Comparison of ENCODE assay signal across 34 cellular contexts in genomic region chr4:40223343-40223742, GRCh38. TPM values are rescaled to one million over a fixed set of nuclear protein-coding genes. Genes with fewer than 3 reads are reported as not detected.
A peak's percentile ranks its signal among the peaks of the same experiment; 100 is the strongest.
DNase-seq lines count a peak whose midpoint lies in the region; ATAC-seq and TF ChIP-seq lines count a peak whose summit lies in the region.
"Had no signal": no experiment of that assay in that cellular context is flagged by ENCODE, and none has a peak within 500 bp of the region (broad histone marks: within the 10 kb centered on the region; RNA-seq: fewer than 3 reads in every experiment).

No MANE protein-coding gene starts in this region.

- no peak for TF ChIP-seq CTCF in OCI-LY1 (IDR thresholded peaks at IDR 0.05; ENCODE audit: low read length)

- H3K4me3 Mint-ChIP-seq in activated naive CD4-positive, alpha-beta T cell treated with anti-CD3 and anti-CD28 coated beads for 36 hours: no peak overlapping the region
- H3K4me3 Mint-ChIP-seq in activated naive CD8-positive, alpha-beta T cell treated with anti-CD3 and anti-CD28 coated beads, Interleukin-2, amount 10 ng/mL, durations not matched to agents 7 days and 5 days: peak overlapping the region; percentile 70
- H3K4me3 Mint-ChIP-seq: H9 had no signal

- H2AFZ ChIP-seq in OCI-LY1 (ENCODE audit: low read length): no peak overlapping the region

- peaks cover 89% of the 10 kb centered on the region for H3K36me3 ChIP-seq in OCI-LY1 (ENCODE audit: insufficient read depth, low read length)
- H3K36me3 ChIP-seq: cardiac muscle cell, esophagus squamous epithelium, sigmoid colon, thoracic aorta had no signal

- no peaks in the 10 kb centered on the region for H3K9me2 ChIP-seq in OCI-LY1 (ENCODE audit: low read depth, low read length)

- intact Hi-C loops in activated naive CD4-positive, alpha-beta T cell treated with anti-CD3 and anti-CD28 coated beads for 36 hours (cut with micrococcal nuclease): no loop called here

- no peak for DNase-seq in activated naive CD4-positive, alpha-beta T cell treated with anti-CD3 and anti-CD28 coated beads for 36 hours
- no peak for DNase-seq in activated naive CD4-positive, alpha-beta T cell (lab: John Stamatoyannopoulos, UW)
- no peak for DNase-seq in activated naive CD8-positive, alpha-beta T cell treated with anti-CD3 and anti-CD28 coated beads, Interleukin-2, amount 10 ng/mL, durations not matched to agents 7 days and 5 days
- DNase-seq in stimulated activated naive CD8-positive, alpha-beta T cell treated with anti-CD3 and anti-CD28 coated beads, Interleukin-15, Interleukin-2, amounts not matched to agents 100 U/mL and 50 U/mL, for 24 hours: peak; percentile 2
- no peak for DNase-seq in inferior parietal cortex (ENCODE audit: extremely low spot score)
- DNase-seq in NCI-H510A treated with DMSO at 0.1 percent for 48 hours (lab: John Stamatoyannopoulos, UW): no peak
- no peak for DNase-seq in Ammon's horn (ENCODE audit: low spot score)
- DNase-seq: activated CD4-positive, alpha-beta T cell treated with anti-CD3 and anti-CD28 coated beads, Interleukin-2, amount 10 ng/mL, durations not matched to agents 7 days and 5 days; activated gamma-delta T cell treated with Interleukin-2 at 50 U/mL for 16 hours; aorta; cortex of kidney; DMS79; esophagus squamous epithelium; foreskin melanocyte; H9; heart right ventricle; left cardiac atrium; NCI-H1105; NCI-H187 treated with DMSO at 0.1 percent for 48 hours; NCI-H2171 treated with DMSO at 0.1 percent for 48 hours; NCI-H524; NK-92 treated with Interleukin-12 subunit alpha and Interleukin-12 subunit beta, amount 100 ng/mL, for 24 hours; psoas muscle; Right ventricle myocardium superior; sigmoid colon; stimulated activated naive CD4-positive, alpha-beta T cell treated with Interleukin-2 at 50 U/mL for 16 hours had no signal

- H3K9me3 ChIP-seq in OCI-LY1 (ENCODE audit: low read length): no peaks in the 10 kb centered on the region
- H3K9me3 ChIP-seq: esophagus squamous epithelium, neutrophil, psoas muscle, sigmoid colon, thoracic aorta had no signal

- no peak overlapping the region for H3K9ac ChIP-seq in OCI-LY1 (ENCODE audit: low read length)

- no peaks in the 10 kb centered on the region for H3K27me3 ChIP-seq in OCI-LY1 (ENCODE audit: insufficient read depth, low read length)
- H3K27me3 ChIP-seq: cardiac muscle cell, esophagus squamous epithelium, heart right ventricle, neutrophil, sigmoid colon had no signal

- H3K9me3 Mint-ChIP-seq in activated naive CD4-positive, alpha-beta T cell treated with anti-CD3 and anti-CD28 coated beads for 36 hours: no peaks in the 10 kb centered on the region
- no peaks in the 10 kb centered on the region for H3K9me3 Mint-ChIP-seq in activated naive CD8-positive, alpha-beta T cell treated with anti-CD3 and anti-CD28 coated beads, Interleukin-2, amount 10 ng/mL, durations not matched to agents 7 days and 5 days
- H3K9me3 Mint-ChIP-seq: IgD-negative memory B cell had no signal

- no peak for ATAC-seq in activated naive CD8-positive, alpha-beta T cell treated with anti-CD3 and anti-CD28 coated beads, Interleukin-2, amount 10 ng/mL, durations not matched to agents 7 days and 5 days (ENCODE audit: low read depth)
- ATAC-seq in stimulated activated naive CD8-positive, alpha-beta T cell treated with anti-CD3 and anti-CD28 coated beads, Interleukin-15, Interleukin-2, amounts not matched to agents 100 U/mL and 50 U/mL, for 24 hours: no peak
- ATAC-seq: heart right ventricle, left cardiac atrium, psoas muscle had no signal

- CTCF ChIA-PET in activated naive CD4-positive, alpha-beta T cell treated with anti-CD3 and anti-CD28 coated beads for 36 hours (lab: Charles Lee): interaction anchor here (0.7 to 1.7 kb wide), 3 partner anchors 9 to 87 kb away, joined by 3 read pairs; no protein-coding TSS in a partner anchor

- H3K4me2 ChIP-seq in OCI-LY1 (ENCODE audit: low read length): no peak overlapping the region; the same call in 1 of the 2 replicates

- POLR2A ChIA-PET in activated naive CD8-positive, alpha-beta T cell treated with anti-CD3 and anti-CD28 coated beads, Interleukin-2, amount 10 ng/mL, durations not matched to agents 7 days and 5 days (lab: Charles Lee): interaction anchor here (0.5 to 3.2 kb wide), 12 partner anchors 8 to 286 kb away, joined by 3 to 28 read pairs (median 8); no protein-coding TSS in a partner anchor

- H3K79me2 ChIP-seq in OCI-LY1 (ENCODE audit: insufficient read depth, low read length): peaks cover 98% of the 10 kb centered on the region

- peaks cover 5% of the 10 kb centered on the region; the same call in 1 of the 2 replicates for H3F3A ChIP-seq in OCI-LY1 (ENCODE audit: insufficient read depth, low read length)

- H3K4me3 ChIP-seq in OCI-LY1 (ENCODE audit: low read depth, low read length, poor library complexity, severe bottlenecking): no peak overlapping the region
- H3K4me3 ChIP-seq: cardiac muscle cell, esophagus squamous epithelium, heart right ventricle, psoas muscle, sigmoid colon, thoracic aorta had no signal

- peaks cover 6% of the 10 kb centered on the region; the same call in 1 of the 2 replicates for H4K20me1 ChIP-seq in OCI-LY1 (ENCODE audit: insufficient read depth, low read length)

- peaks cover 97% of the 10 kb centered on the region for H3K4me1 ChIP-seq in OCI-LY1 (ENCODE audit: insufficient read depth, low read length, severe bottlenecking)
- H3K4me1 ChIP-seq: esophagus squamous epithelium, psoas muscle, sigmoid colon had no signal

- peak overlapping the region; percentile 91 for H3K27ac Mint-ChIP-seq in activated naive CD4-positive, alpha-beta T cell treated with anti-CD3 and anti-CD28 coated beads for 36 hours
- peak overlapping the region; percentile 33 for H3K27ac Mint-ChIP-seq in activated naive CD8-positive, alpha-beta T cell treated with anti-CD3 and anti-CD28 coated beads, Interleukin-2, amount 10 ng/mL, durations not matched to agents 7 days and 5 days
- H3K27ac Mint-ChIP-seq: H9 had no signal

- H3K27me3 Mint-ChIP-seq in activated naive CD4-positive, alpha-beta T cell treated with anti-CD3 and anti-CD28 coated beads for 36 hours (ENCODE audit: low read depth): no peaks in the 10 kb centered on the region
- no peaks in the 10 kb centered on the region for H3K27me3 Mint-ChIP-seq in activated naive CD8-positive, alpha-beta T cell treated with anti-CD3 and anti-CD28 coated beads, Interleukin-2, amount 10 ng/mL, durations not matched to agents 7 days and 5 days
- H3K27me3 Mint-ChIP-seq: activated CD4-positive, alpha-beta T cell treated with anti-CD3 and anti-CD28 coated beads, Interleukin-2, amount 10 ng/mL, durations not matched to agents 7 days and 5 days; IgD-negative memory B cell had no signal

- H3K36me3 Mint-ChIP-seq in activated naive CD4-positive, alpha-beta T cell treated with anti-CD3 and anti-CD28 coated beads for 36 hours (ENCODE audit: low read depth): peaks cover 53% of the 10 kb centered on the region
- H3K36me3 Mint-ChIP-seq in activated naive CD8-positive, alpha-beta T cell treated with anti-CD3 and anti-CD28 coated beads, Interleukin-2, amount 10 ng/mL, durations not matched to agents 7 days and 5 days: peaks cover 63% of the 10 kb centered on the region

- peak overlapping the region; percentile 45 for H3K27ac ChIP-seq in OCI-LY1 (ENCODE audit: low read depth, low read length, poor library complexity, severe bottlenecking)
- H3K27ac ChIP-seq: cardiac muscle cell, esophagus squamous epithelium, heart right ventricle, neutrophil, psoas muscle, sigmoid colon, thoracic aorta, VCaP had no signal

- H3K4me1 Mint-ChIP-seq in activated naive CD4-positive, alpha-beta T cell treated with anti-CD3 and anti-CD28 coated beads for 36 hours (ENCODE audit: low read depth): peaks cover 90% of the 10 kb centered on the region
- H3K4me1 Mint-ChIP-seq in activated naive CD8-positive, alpha-beta T cell treated with anti-CD3 and anti-CD28 coated beads, Interleukin-2, amount 10 ng/mL, durations not matched to agents 7 days and 5 days: peaks cover 73% of the 10 kb centered on the region

RNA-seq across cellular contexts. Expression of gene RHOH, which starts 26.5 kb away (rescaled TPM):
- 10 to 100 TPM; 87.5 to 92.7 TPM for total RNA-seq in activated naive CD4-positive, alpha-beta T cell treated with anti-CD3 and anti-CD28 coated beads for 36 hours
- total RNA-seq in activated naive CD8-positive, alpha-beta T cell treated with anti-CD3 and anti-CD28 coated beads, Interleukin-2, amount 10 ng/mL, durations not matched to agents 7 days and 5 days: 100 to 1,000 TPM; 187 to 190 TPM
- total RNA-seq: cardiac muscle cell, lung microvascular endothelial cell, M059J had no signal
